8 cellular contexts compared by ENCODE assay signal in genomic region chr4:674172-675035, GRCh38. TPM values are rescaled to one million over a fixed set of nuclear protein-coding genes. Genes with fewer than 3 reads are reported as not detected.
DNase-seq lines count a peak whose midpoint lies in the region; ATAC-seq and TF ChIP-seq lines count a peak whose summit lies in the region.

ATP5ME (minus strand) TSS chr4:674276; CDS start chr4:674247, 29 bp downstream.
MYL5 (plus strand) TSS chr4:674542; CDS start chr4:678027, 3,485 bp downstream.

- peaks cover 33% of the 10 kb centered on the region for H3K36me3 Mint-ChIP-seq in GM23338 (ENCODE audit: low read depth)
- peaks cover 0 to 29% (median 3%) of the 10 kb centered on the region in 3 donors for H3K36me3 Mint-ChIP-seq in naive thymus-derived CD8-positive, alpha-beta T cell

- H3K9me3 Mint-ChIP-seq in GM23338 = peaks cover 3% of the 10 kb centered on the region; the same call in 1 of the 3 replicates
- H3K9me3 Mint-ChIP-seq in naive thymus-derived CD8-positive, alpha-beta T cell = no peaks in the 10 kb centered on the region

- peak; percentile 74 to 96 for TF ChIP-seq CTCF in GM23338 (conservative IDR thresholded peaks at IDR 0.05; ENCODE audit: low read depth in 2 of 2)
- TF ChIP-seq CTCF in fibroblast of mammary gland (conservative IDR thresholded peaks at IDR 0.05; ENCODE audit: control insufficient read depth, insufficient read depth, low read depth, low read length) = peak; percentile 41

- peaks cover 13% of the 10 kb centered on the region for H3F3A ChIP-seq in GM23338 (replicated peaks; ENCODE audit: low read depth)

- ATAC-seq in GM23338 = peak; percentile 86
- peak; percentile 93 to 95 for ATAC-seq in naive thymus-derived CD8-positive, alpha-beta T cell

- H3K4me1 Mint-ChIP-seq in GM23338 = peaks cover 6% of the 10 kb centered on the region
- H3K4me1 Mint-ChIP-seq in naive thymus-derived CD8-positive, alpha-beta T cell = peaks cover 4 to 25% (median 15%) of the 10 kb centered on the region in 4 donors

- H3K27me3 ChIP-seq in GM23338 (ENCODE audit: insufficient read depth) = no peaks in the 10 kb centered on the region

- H4K20me1 ChIP-seq in GM23338 (replicated peaks; ENCODE audit: insufficient read depth) = no peaks in the 10 kb centered on the region; the same call in 1 of the 2 replicates

- H3K27ac Mint-ChIP-seq in GM23338 = peak within 1 kb of the TSS; percentile 97
- H3K27ac Mint-ChIP-seq in naive thymus-derived CD8-positive, alpha-beta T cell = peak within 1 kb of the TSS; percentile 82 to 94 (median 88)

- DNase-seq in EL = peak; percentile 94
- DNase-seq in GM23338 (ENCODE audit: low spot score) = peak; percentile 96
- DNase-seq in LHCN-M2 (ENCODE audit: low read depth) = peak; percentile 93
- DNase-seq in RPMI7951 (ENCODE audit: low read depth) = peak; percentile 89
- peak; percentile 94 to 98 for DNase-seq in activated T-helper 1 cell treated with anti-CD3 and anti-CD28 coated beads, Interleukin-2, amount 50 U/mL, for 16 hours (ENCODE audit: low read depth in 1 of 2, low spot score in 1 of 2)
- DNase-seq in fibroblast of mammary gland (ENCODE audit: low read depth) = peak; percentile 94
- DNase-seq in naive thymus-derived CD8-positive, alpha-beta T cell = peak; percentile 96 to 99 (median 98)
- DNase-seq in stimulated activated naive CD4-positive, alpha-beta T cell (lab: John Stamatoyannopoulos, UW) = peak; percentile 97 to 98 (median 98)

- H3K4me3 ChIP-seq in GM23338 (peak within 1 kb of the TSS; percentile 96), fibroblast of mammary gland (ENCODE audit: control insufficient read depth, low read depth, low read length) (peak within 1 kb of the TSS; percentile 78)

- H3K4me3 Mint-ChIP-seq in GM23338 = peak within 1 kb of the TSS; percentile 93
- peak within 1 kb of the TSS; percentile 81 to 92 (median 89) for H3K4me3 Mint-ChIP-seq in naive thymus-derived CD8-positive, alpha-beta T cell

- H3K27ac ChIP-seq in GM23338 (ENCODE audit: low read depth) = peak within 1 kb of the TSS; percentile 81

- H3K4me1 ChIP-seq in GM23338 (ENCODE audit: insufficient read depth) = peaks cover 6% of the 10 kb centered on the region

- POLR2A ChIA-PET in naive thymus-derived CD8-positive, alpha-beta T cell (lab: Charles Lee) = interaction anchor here (0.6 to 3.2 kb wide), 12 partner anchors 8 to 623 kb away, joined by 3 to 58 read pairs (median 3); partner anchors contain the start of gene TMEM271

- peaks cover 20% of the 10 kb centered on the region for H3K36me3 ChIP-seq in GM23338 (ENCODE audit: insufficient read depth)

- H3K27me3 Mint-ChIP-seq in GM23338 (ENCODE audit: insufficient read depth, low read depth, poor library complexity) = peaks cover 19% of the 10 kb centered on the region
- no peaks in the 10 kb centered on the region for H3K27me3 Mint-ChIP-seq in naive thymus-derived CD8-positive, alpha-beta T cell

- no peak within 1 kb of the TSS for H2AFZ ChIP-seq in GM23338

- peaks cover 12% of the 10 kb centered on the region for H3K79me2 ChIP-seq in GM23338 (replicated peaks; ENCODE audit: insufficient read depth)

- no peaks in the 10 kb centered on the region for H3K9me2 ChIP-seq in GM23338 (ENCODE audit: insufficient read depth)

- peak within 1 kb of the TSS; percentile 94 for H3K4me2 ChIP-seq in GM23338

TF ChIP-seq in GM23338, 12 proteins besides CTCF, POLR2A, EP300 and RAD21:
- peak; percentile 99 for TF ChIP-seq CREB1 (CRISPR knock-in tag; IDR thresholded peaks at IDR 0.05; ENCODE audit: low read depth)
- TF ChIP-seq EZH2phosphoT487 (IDR thresholded peaks at IDR 0.05; ENCODE audit: unreplicated experiment) = no peak
- no peak for TF ChIP-seq REST (IDR thresholded peaks at IDR 0.05; ENCODE audit: unreplicated experiment)
- peak; percentile 83 for TF ChIP-seq ETS1 (IDR thresholded peaks at IDR 0.05)
- TF ChIP-seq POLR2AphosphoS5 (IDR thresholded peaks at IDR 0.05; ENCODE audit: low read depth) = peak; percentile 90

RNA-seq across cellular contexts. Expression of gene ATP5ME, which starts in this region (rescaled TPM):
- 60.5 and 149 TPM in 2 replicates for total RNA-seq in GM23338 (2014; rRNA removed; shearing (Covaris generic))
- polyA plus RNA-seq in GM23338 (2016; fragmentation: Nextera tagmentation; extraction: Ambion mirVana) = 2,021 and 2,519 TPM in 2 replicates
- total RNA-seq in LHCN-M2 (2014; rRNA removed) = 54.2 and 67.9 TPM in 2 replicates
- polyA plus RNA-seq in LHCN-M2 (2012) = 1,170 TPM
- total RNA-seq in RPMI7951 (2014; rRNA removed; shearing (Covaris generic)) = 217 and 228 TPM in 2 replicates
- total RNA-seq in naive thymus-derived CD8-positive, alpha-beta T cell = 100 to 1,000 TPM; 146 to 155 TPM
- polyA plus RNA-seq in naive thymus-derived CD8-positive, alpha-beta T cell = 100 to 1,000 TPM; 420 to 468 (median 462) TPM

RNA-seq across cellular contexts. Expression of gene MYL5, which starts in this region (rescaled TPM):
- total RNA-seq in GM23338 (2014; rRNA removed; shearing (Covaris generic)) = 2.2 and 4.4 TPM in 2 replicates
- polyA plus RNA-seq in GM23338 (2016; fragmentation: Nextera tagmentation; extraction: Ambion mirVana) = 3.0 and 5.7 TPM in 2 replicates
- 8.1 and 10.4 TPM in 2 replicates for total RNA-seq in LHCN-M2 (2014; rRNA removed)
- 23.0 TPM for polyA plus RNA-seq in LHCN-M2 (2012)
- 1.3 and 3.2 TPM in 2 replicates for total RNA-seq in RPMI7951 (2014; rRNA removed; shearing (Covaris generic))
- 10 to 100 TPM; 34.9 to 35.6 TPM for total RNA-seq in naive thymus-derived CD8-positive, alpha-beta T cell
- polyA plus RNA-seq in naive thymus-derived CD8-positive, alpha-beta T cell = 10 to 100 TPM in 1 of 3 donors, 1 to 10 TPM in 2; 3.1 to 13.9 (median 7.5) TPM

Comparison
In these comparisons a context has a peak if more than half of its experiments do, and no peak if none do; other contexts are left out.
1. Peak in every context shown above with its lines: DNase-seq, ATAC-seq, H3K4me3 ChIP-seq and H3K27ac ChIP-seq.